Comparison of ENCODE assay signal across 34 cellular contexts in the genomic region with DNA sequence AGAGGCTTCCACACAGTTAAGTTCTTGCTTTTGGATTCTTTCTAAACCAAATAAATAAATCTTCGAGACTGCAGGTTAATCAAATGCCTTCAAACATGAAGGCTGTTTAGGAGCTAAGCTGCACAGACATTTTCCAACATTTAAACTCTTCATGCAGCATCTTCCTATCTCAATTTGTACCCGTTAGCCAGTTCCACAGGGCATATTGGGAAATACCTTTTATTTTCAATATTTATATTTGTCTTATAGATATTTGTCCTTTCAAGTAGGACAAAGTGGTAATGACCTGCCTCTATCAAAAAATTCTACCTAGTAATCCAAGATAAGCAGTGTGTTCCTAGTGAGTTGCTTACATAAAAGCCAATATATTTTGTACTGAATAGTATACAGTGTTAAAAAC.
A peak's percentile ranks its signal among the peaks of the same experiment; 100 is the strongest.
DNase-seq lines count a peak whose midpoint lies in the region; ATAC-seq, FAIRE-seq and TF ChIP-seq lines count a peak whose summit lies in the region.
"Had no signal": no experiment of that assay in that cellular context is flagged by ENCODE, and none has a peak within 500 bp of the region (broad histone marks: within the 10 kb centered on the region; RNA-seq: fewer than 3 reads in every experiment).

No MANE protein-coding gene starts in this region.

- TF ChIP-seq EP300 in HepG2 (IDR thresholded peaks at IDR 0.05; ENCODE audit: low read depth in 2 of 2, low read length in 2 of 2) (no peak), HepG2 (CRISPR knock-in tag; IDR thresholded peaks at IDR 0.05; ENCODE audit: borderline replicate concordance) (no peak)

- POLR2A ChIA-PET in HepG2 (lab: Yijun Ruan, JAX): no interaction called here
- POLR2A ChIA-PET in GM10248 (lab: Yijun Ruan, JAX): no interaction called here

- no peak overlapping the region for H2AFZ ChIP-seq in HepG2 (ENCODE audit: low read length)

- FAIRE-seq in HepG2 (lab: Jason Lieb, UNC): no peak
- FAIRE-seq: A204.1, A549, D721Med had no signal

- H3K27ac ChIP-seq in liver (ENCODE audit: low read depth in 1 of 2, low read length in 2 of 2) (no peak overlapping the region), HepG2 (ENCODE audit: extremely low read length, insufficient read depth, low read length) (no peak overlapping the region), BLaER1 (peak overlapping the region; percentile 31; the same call in 1 of the 2 replicates), right lobe of liver (peak overlapping the region in 1 of 3 donors; percentile 39)
- H3K27ac ChIP-seq: 22Rv1, A549, C4-2B had no signal

- intact Hi-C loops in HepG2 (cut with micrococcal nuclease; ENCODE audit: unreplicated experiment): loop anchor here (5.0 kb wide), 1 partner anchor 335 kb away; no protein-coding TSS in a partner anchor
- intact Hi-C loops in right lobe of liver (cut with DNase I): no loop called here

- 40% methylated on average over 2 of the region's 2 CpGs for WGBS in liver
- 9% methylated on average over 2 of the region's 2 CpGs for WGBS in HepG2 (ENCODE audit: low lambda C conversion rate)
- 17% methylated on average over 2 of the region's 2 CpGs for WGBS in right lobe of liver (ENCODE audit: insufficient coverage, low coverage, low lambda C conversion rate, missing lambda C conversion rate)

- no peaks in the 10 kb centered on the region for H3K9me3 ChIP-seq in liver (ENCODE audit: control insufficient read depth in 4 of 4, low read length in 3 of 4)
- H3K9me3 ChIP-seq in HepG2 (ENCODE audit: low read length): peaks cover 78% of the 10 kb centered on the region
- peaks cover 20% of the 10 kb centered on the region for H3K9me3 ChIP-seq in BLaER1
- no peaks in the 10 kb centered on the region for H3K9me3 ChIP-seq in right lobe of liver
- H3K9me3 ChIP-seq: A549, BE2C, Caco-2 had no signal

- ATAC-seq in HepG2: no peak
- peak; percentile 16 for ATAC-seq in left lobe of liver
- ATAC-seq in right lobe of liver: peak in 3 of 4 donors; percentile 11 to 50 (median 31)
- no peak for ATAC-seq in HG03039 (IDR thresholded peaks at IDR 0.05; ENCODE audit: unreplicated experiment)
- ATAC-seq: A549; CD8-positive, alpha-beta T cell had no signal

- TF ChIP-seq CTCF in liver (IDR thresholded peaks at IDR 0.05; ENCODE audit: low read depth, low read length, missing input control): no peak
- no peak for TF ChIP-seq CTCF in HepG2 (CRISPR knock-in tag; IDR thresholded peaks at IDR 0.05)
- no peak for TF ChIP-seq CTCF in right lobe of liver (IDR thresholded peaks at IDR 0.05)
- TF ChIP-seq CTCF in GM10248 (IDR thresholded peaks at IDR 0.05; ENCODE audit: control extremely low read depth, extremely low read depth, low read depth, missing control alignments): no peak

- H3K4me1 ChIP-seq in liver (ENCODE audit: control insufficient read depth in 4 of 4, insufficient read depth in 4 of 4, low read length in 3 of 4) (peaks cover 3 to 16% (median 15%) of the 10 kb centered on the region in 4 donors), HepG2 (ENCODE audit: insufficient read depth, low read length) (no peaks in the 10 kb centered on the region), BLaER1 (peaks cover 96% of the 10 kb centered on the region), right lobe of liver (peaks cover 0 to 45% (median 12%) of the 10 kb centered on the region in 4 donors)
- H3K4me1 ChIP-seq: A549, Caco-2 had no signal

- BruUV-seq in HepG2 (replicated peaks; lab: Mats Ljungman, UMichigan): no TSS peak

- H3K36me3 ChIP-seq in liver (ENCODE audit: control insufficient read depth in 4 of 4, insufficient read depth in 3 of 4, low read depth in 1 of 4, low read length in 3 of 4): no peaks in the 10 kb centered on the region
- no peaks in the 10 kb centered on the region for H3K36me3 ChIP-seq in HepG2 (replicated peaks in 1 of 2; ENCODE audit: control insufficient read depth in 1 of 2, insufficient read depth in 2 of 2, low read length in 2 of 2)
- no peaks in the 10 kb centered on the region for H3K36me3 ChIP-seq in BLaER1
- no peaks in the 10 kb centered on the region for H3K36me3 ChIP-seq in right lobe of liver
- H3K36me3 ChIP-seq: BE2C had no signal

- in situ Hi-C loops in HepG2 (cut with HindIII; ENCODE audit: extremely low pct_ligation_motif_present, low pct_unique_long_range_greater_than_20kb): no loop called here

- H3K4me3 ChIP-seq in liver (ENCODE audit: low read depth in 1 of 3, low read length in 3 of 3) (no peak overlapping the region), HepG2 (replicated peaks in 1 of 3; ENCODE audit: insufficient read depth in 1 of 3, low read depth in 2 of 3, low read length in 3 of 3) (no peak overlapping the region), BLaER1 (no peak overlapping the region), right lobe of liver (no peak overlapping the region)
- H3K4me3 ChIP-seq: A549; BLaER1 treated with 17β-estradiol and CSF1 and Interleukin-3, amounts not matched to agents 10 nM and 100 nM had no signal

- H4K20me1 ChIP-seq in HepG2 (ENCODE audit: insufficient read depth, low read length) (no peaks in the 10 kb centered on the region), BLaER1 (no peaks in the 10 kb centered on the region)
- H4K20me1 ChIP-seq: BLaER1 treated with 17β-estradiol and CSF1 and Interleukin-3, amounts not matched to agents 10 nM and 100 nM had no signal

- H3K27me3 ChIP-seq in liver (ENCODE audit: control insufficient read depth in 4 of 4, insufficient read depth in 4 of 4, low read length in 3 of 4) (no peaks in the 10 kb centered on the region), HepG2 (ENCODE audit: control insufficient read depth in 1 of 2, insufficient read depth in 2 of 2, low read length in 2 of 2) (no peaks in the 10 kb centered on the region), BLaER1 (no peaks in the 10 kb centered on the region), right lobe of liver (no peaks in the 10 kb centered on the region)
- H3K27me3 ChIP-seq: BE2C; BLaER1 treated with 17β-estradiol and CSF1 and Interleukin-3, amounts not matched to agents 10 nM and 100 nM had no signal

- no peaks in the 10 kb centered on the region for H3K79me2 ChIP-seq in HepG2 (ENCODE audit: insufficient read depth, low read length)

- CTCF ChIA-PET in HepG2 (lab: Yijun Ruan, JAX; ENCODE audit: low intra/inter-chr PET ratio, low total read pairs): no interaction called here
- CTCF ChIA-PET in GM10248 (lab: Yijun Ruan, JAX): no interaction called here

- H3K4me2 ChIP-seq in HepG2 (ENCODE audit: low read depth, low read length) (no peak overlapping the region), BLaER1 (0 out of 2 replicates have a peak overlapping the region, but pooled peaks have one; percentile 2)
- H3K4me2 ChIP-seq: A549 had no signal

- no peak overlapping the region for H3K9ac ChIP-seq in liver (ENCODE audit: low read depth in 1 of 2, low read length in 2 of 2)
- no peak overlapping the region for H3K9ac ChIP-seq in HepG2 (ENCODE audit: insufficient read depth, low read depth, low read length)
- no peak overlapping the region for H3K9ac ChIP-seq in BLaER1
- H3K9ac ChIP-seq: BLaER1 treated with 17β-estradiol and CSF1 and Interleukin-3, amounts not matched to agents 10 nM and 100 nM had no signal

- no peak for DNase-seq in HepG2 (ENCODE audit: low spot score)
- no peak for DNase-seq in left lobe of liver (ENCODE audit: low spot score)
- no peak for DNase-seq in right lobe of liver
- no peak for DNase-seq in stimulated activated CD8-positive, alpha-beta memory T cell treated with anti-CD3 and anti-CD28 coated beads, Interleukin-4, amount 100 ng/mL, for 48 hours
- DNase-seq in GM10248 (ENCODE audit: extremely low spot score): no peak
- DNase-seq: 8988T; ACHN; AML-193; BE2C; C1 segment of cervical spinal cord; Caco-2; Calu3; CD4-positive, alpha-beta memory T cell; CD4-positive, alpha-beta T cell; CD4-positive, CD25-positive, alpha-beta regulatory T cell; CD8-positive, alpha-beta memory T cell; CD8-positive, alpha-beta T cell; COR-L47; DMS 273 treated with DMSO at 0.1 percent for 48 hours; DMS153; DMS53; DMS79; DMS79 treated with DMSO at 0.1 percent for 48 hours; DND-41; EL had no signal

- no peak for TF ChIP-seq RAD21 in liver (IDR thresholded peaks at IDR 0.05)
- no peak for TF ChIP-seq RAD21 in HepG2 (CRISPR knock-in tag; IDR thresholded peaks at IDR 0.05)

- TF ChIP-seq POLR2A in HepG2 (IDR thresholded peaks at IDR 0.05; ENCODE audit: insufficient read depth in 1 of 2, low read depth in 2 of 2, low read length in 2 of 2) (no peak), right lobe of liver (IDR thresholded peaks at IDR 0.05) (no peak)

TF ChIP-seq in liver, 16 proteins besides CTCF, POLR2A, EP300 and RAD21 (continues in another document):
- TF ChIP-seq HNF4A (conservative IDR thresholded peaks at IDR 0.05) (peak; percentile 72 to 73), HNF4G (IDR thresholded peaks at IDR 0.05) (no peak), EGR1 (IDR thresholded peaks at IDR 0.05; ENCODE audit: low read depth in 2 of 2) (no peak), SP1 (IDR thresholded peaks at IDR 0.05) (peak; percentile 24), GABPA (IDR thresholded peaks at IDR 0.05 in 1 of 2, conservative IDR thresholded peaks at IDR 0.05 in 1 of 2) (no peak), TAF1 (conservative IDR thresholded peaks at IDR 0.05) (no peak)

TF ChIP-seq in HepG2, 621 proteins besides CTCF, POLR2A, EP300 and RAD21 (continues in another document):
- TF ChIP-seq, protein P1, sequence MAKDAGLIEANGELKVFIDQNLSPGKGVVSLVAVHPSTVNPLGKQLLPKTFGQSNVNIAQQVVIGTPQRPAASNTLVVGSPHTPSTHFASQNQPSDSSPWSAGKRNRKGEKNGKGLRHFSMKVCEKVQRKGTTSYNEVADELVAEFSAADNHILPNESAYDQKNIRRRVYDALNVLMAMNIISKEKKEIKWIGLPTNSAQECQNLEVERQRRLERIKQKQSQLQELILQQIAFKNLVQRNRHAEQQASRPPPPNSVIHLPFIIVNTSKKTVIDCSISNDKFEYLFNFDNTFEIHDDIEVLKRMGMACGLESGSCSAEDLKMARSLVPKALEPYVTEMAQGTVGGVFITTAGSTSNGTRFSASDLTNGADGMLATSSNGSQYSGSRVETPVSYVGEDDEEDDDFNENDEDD (CRISPR knock-in tag; IDR thresholded peaks at IDR 0.05; ENCODE audit: borderline replicate concordance): no peak
- TF ChIP-seq MXD4 (CRISPR knock-in tag; IDR thresholded peaks at IDR 0.05) (no peak), PPARG (CRISPR knock-in tag; conservative IDR thresholded peaks at IDR 0.05) (no peak), SSRP1 (CRISPR knock-in tag; IDR thresholded peaks at IDR 0.05) (no peak), SMARCC2 (IDR thresholded peaks at IDR 0.05) (no peak)
- TF ChIP-seq, protein P2, sequence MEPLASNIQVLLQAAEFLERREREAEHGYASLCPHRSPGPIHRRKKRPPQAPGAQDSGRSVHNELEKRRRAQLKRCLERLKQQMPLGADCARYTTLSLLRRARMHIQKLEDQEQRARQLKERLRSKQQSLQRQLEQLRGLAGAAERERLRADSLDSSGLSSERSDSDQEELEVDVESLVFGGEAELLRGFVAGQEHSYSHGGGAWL (CRISPR knock-in tag; IDR thresholded peaks at IDR 0.05): no peak

Comparison
In these comparisons a context has a peak if more than half of its experiments do, and no peak if none do; other contexts are left out.
1. ATAC-seq: peak in left lobe of liver (single experiment) and right lobe of liver (3 of 4); none in HepG2 (single experiment) and HG03039 (single experiment).